ENCODE assay signal across 10 cellular contexts in genomic region chr3:159824341-159824740, GRCh38. TPM values are rescaled to one million over a fixed set of nuclear protein-coding genes. Genes with fewer than 3 reads are reported as not detected.
DNase-seq lines count a peak whose midpoint lies in the region; TF ChIP-seq lines count a peak whose summit lies in the region.
"Had no signal": no experiment of that assay in that cellular context is flagged by ENCODE, and none has a peak within 500 bp of the region (broad histone marks: within the 10 kb centered on the region; RNA-seq: fewer than 3 reads in every experiment).

No MANE protein-coding gene starts in this region.

- in situ Hi-C loops in transverse colon (cut with MboI; ENCODE audit: low pct_ligation_motif_present in 1 of 4, low pct_unique_long_range_greater_than_20kb in 1 of 4, low sequenced_read_pairs in 3 of 4): loop anchor here (10.0 to 25.0 kb wide), 3 partner anchors 180 to 987 kb away; no protein-coding TSS in a partner anchor

- no peaks in the 10 kb centered on the region for H3K36me3 ChIP-seq in transverse colon
- H3K36me3 ChIP-seq: ovary had no signal

- H3K4me3 ChIP-seq in transverse colon: no peak overlapping the region
- H3K4me3 ChIP-seq: ovary had no signal

- no peak overlapping the region for H3K4me3 Mint-ChIP-seq in T-helper 2 cell treated with Interferon-gamma antibody and Interleukin-4, amounts not matched to agents 5 μg/mL and 100 μg/mL, for 36 hours

- no peak for TF ChIP-seq POLR2A in transverse colon (IDR thresholded peaks at IDR 0.05)

- H3K27ac ChIP-seq in transverse colon: peak overlapping the region; percentile 38 to 65 (median 64)
- H3K27ac ChIP-seq: ovary had no signal

- no peaks in the 10 kb centered on the region for H3K9me3 ChIP-seq in transverse colon
- H3K9me3 ChIP-seq: ovary had no signal

- no peak for TF ChIP-seq CTCF in transverse colon (IDR thresholded peaks at IDR 0.05)

- no peaks in the 10 kb centered on the region for H3K4me1 Mint-ChIP-seq in T-helper 2 cell treated with Interferon-gamma antibody and Interleukin-4, amounts not matched to agents 5 μg/mL and 100 μg/mL, for 36 hours (ENCODE audit: low read depth)

- no peaks in the 10 kb centered on the region for H3K36me3 Mint-ChIP-seq in T-helper 2 cell treated with Interferon-gamma antibody and Interleukin-4, amounts not matched to agents 5 μg/mL and 100 μg/mL, for 36 hours (ENCODE audit: low read depth)

- intact Hi-C loops in transverse colon (cut with DNase I; ENCODE audit: low total_unique reads): no loop called here

- no peaks in the 10 kb centered on the region for H3K27me3 ChIP-seq in transverse colon
- H3K27me3 ChIP-seq: ovary had no signal

- WGBS in transverse colon (ENCODE audit: low coverage in 1 of 2), 2 donors: 23 to 25% methylated on average over 2 of the region's 2 CpGs

- H3K27me3 Mint-ChIP-seq in T-helper 2 cell treated with Interferon-gamma antibody and Interleukin-4, amounts not matched to agents 5 μg/mL and 100 μg/mL, for 36 hours (ENCODE audit: low read depth): peaks cover 9% of the 10 kb centered on the region

- TF ChIP-seq EP300 in transverse colon (IDR thresholded peaks at IDR 0.05; ENCODE audit: low read depth): no peak

- DNase-seq in HT1080 (ENCODE audit: low read depth): peak; percentile 96
- peak; percentile 83 for DNase-seq in astrocyte of the hippocampus (ENCODE audit: low read depth, low spot score)
- DNase-seq in islet precursor cell: peak; percentile 68
- DNase-seq in transverse colon: peak; percentile 46
- DNase-seq in NCI-H1930 (lab: John Stamatoyannopoulos, UW): no peak
- DNase-seq in T-helper 2 cell treated with Interferon-gamma antibody and Interleukin-4, amounts not matched to agents 5 μg/mL and 100 μg/mL, for 36 hours (ENCODE audit: low spot score): no peak
- no peak for DNase-seq in AML-193 (lab: John Stamatoyannopoulos, UW)
- DNase-seq: effector memory CD4-positive, alpha-beta T cell; NCI-H2081; ovary had no signal

- H3K4me1 ChIP-seq in transverse colon: peaks cover 0 to 41% (median 27%) of the 10 kb centered on the region in 4 donors

- no peaks in the 10 kb centered on the region for H3K9me3 Mint-ChIP-seq in T-helper 2 cell treated with Interferon-gamma antibody and Interleukin-4, amounts not matched to agents 5 μg/mL and 100 μg/mL, for 36 hours

- H3K27ac Mint-ChIP-seq in T-helper 2 cell treated with Interferon-gamma antibody and Interleukin-4, amounts not matched to agents 5 μg/mL and 100 μg/mL, for 36 hours: no peak overlapping the region

RNA-seq across cellular contexts. Expression of gene SCHIP1, which starts 15.3 kb away (rescaled TPM):
- 3.1 and 7.2 TPM in 2 replicates for total RNA-seq in HT1080 (2014; rRNA removed; shearing (Covaris generic))
- 7.3 and 10.6 TPM in 2 replicates for polyA plus RNA-seq in HT1080 (2015; cell fraction: cytosol; rRNA removed)
- polyA plus RNA-seq in HT1080 (2015; cell fraction: nucleus; rRNA removed): 15.2 and 17.4 TPM in 2 replicates
- total RNA-seq in transverse colon: 1 to 10 TPM in 2 of 4 donors, under 1 TPM in 2; 0.20 to 7.5 (median 2.5) TPM

Comparison
In these comparisons a context has a peak if more than half of its experiments do, and no peak if none do; other contexts are left out.
1. DNase-seq: peak in HT1080 (single experiment), astrocyte of the hippocampus (single experiment), islet precursor cell (single experiment) and transverse colon (single experiment); none in NCI-H1930 (0 of 2), T-helper 2 cell treated with Interferon-gamma antibody and Interleukin-4, amounts not matched to agents 5 μg/mL and 100 μg/mL, for 36 hours (single experiment) and AML-193 (0 of 2).